10 cellular contexts compared by ENCODE assay signal in genomic region chr2:72220170-72220569, GRCh38.
DNase-seq lines count a peak whose midpoint lies in the region; ATAC-seq, FAIRE-seq and TF ChIP-seq lines count a peak whose summit lies in the region.
"Had no signal": no experiment of that assay in that cellular context is flagged by ENCODE, and none has a peak within 500 bp of the region (broad histone marks: within the 10 kb centered on the region; RNA-seq: fewer than 3 reads in every experiment).

No MANE protein-coding gene starts in this region.

- intact Hi-C loops in Panc1 (cut with micrococcal nuclease; ENCODE audit: unreplicated experiment) = no loop called here

- in situ Hi-C loops in Panc1 (cut with HindIII; ENCODE audit: low pct_unique_long_range_greater_than_20kb, low sequenced_read_pairs) = no loop called here

- ATAC-seq in Panc1 (no peak), GM21423 (IDR thresholded peaks at IDR 0.05; ENCODE audit: unreplicated experiment) (no peak)

- no peak overlapping the region for H3K27ac Mint-ChIP-seq in activated CD4-positive, alpha-beta memory T cell treated with anti-CD3 and anti-CD28 coated beads, Interleukin-2, amount 10 ng/mL, durations not matched to agents 7 days and 5 days

- no peaks in the 10 kb centered on the region for H3K36me3 Mint-ChIP-seq in activated CD4-positive, alpha-beta memory T cell treated with anti-CD3 and anti-CD28 coated beads, Interleukin-2, amount 10 ng/mL, durations not matched to agents 7 days and 5 days (ENCODE audit: low read depth)

- H3K27me3 Mint-ChIP-seq in activated CD4-positive, alpha-beta memory T cell treated with anti-CD3 and anti-CD28 coated beads, Interleukin-2, amount 10 ng/mL, durations not matched to agents 7 days and 5 days = no peaks in the 10 kb centered on the region

- no peaks in the 10 kb centered on the region for H3K9me3 ChIP-seq in Panc1 (ENCODE audit: control insufficient read depth, insufficient read depth, low read depth, low read length)
- H3K9me3 ChIP-seq in small intestine (ENCODE audit: control insufficient read depth, low read depth) = no peaks in the 10 kb centered on the region

- TF ChIP-seq CTCF in Panc1 (IDR thresholded peaks at IDR 0.05) (peak; percentile 38), foreskin fibroblast (IDR thresholded peaks at IDR 0.05; ENCODE audit: low read depth, low read length) (peak; percentile 20)

- BruUV-seq in Panc1 (replicated peaks; lab: Mats Ljungman, UMichigan) = no TSS peak

- WGBS in small intestine, 3 donors = 49 to 72% (median 52%) methylated on average over 2 of the region's 2 CpGs

- DNase-seq in CMK (ENCODE audit: low read depth) (peak; percentile 30), H7 (peak; percentile 68), Panc1 (ENCODE audit: low read depth, low spot score) (no peak), foreskin fibroblast (peak in 1 of 2 donors; percentile 14), small intestine (no peak), hepatic stellate cell (ENCODE audit: low spot score) (no peak)
- DNase-seq in activated CD4-positive, alpha-beta memory T cell treated with anti-CD3 and anti-CD28 coated beads, Interleukin-2, amount 10 ng/mL, durations not matched to agents 7 days and 5 days = no peak
- DNase-seq: activated naive CD4-positive, alpha-beta T cell treated with anti-CD3 and anti-CD28 coated beads, Interleukin-2, amount 50 U/mL, for 16 hours had no signal

- no peaks in the 10 kb centered on the region for H3K9me3 Mint-ChIP-seq in activated CD4-positive, alpha-beta memory T cell treated with anti-CD3 and anti-CD28 coated beads, Interleukin-2, amount 10 ng/mL, durations not matched to agents 7 days and 5 days

- POLR2A ChIA-PET in Panc1 (lab: Charles Lee) = no interaction called here
- POLR2A ChIA-PET in activated CD4-positive, alpha-beta memory T cell treated with anti-CD3 and anti-CD28 coated beads, Interleukin-2, amount 10 ng/mL, durations not matched to agents 7 days and 5 days (lab: Charles Lee) = no interaction called here

- FAIRE-seq in small intestine (lab: Jason Lieb, UNC) = no peak
- FAIRE-seq: G401.6 had no signal

- H3K4me1 Mint-ChIP-seq in activated CD4-positive, alpha-beta memory T cell treated with anti-CD3 and anti-CD28 coated beads, Interleukin-2, amount 10 ng/mL, durations not matched to agents 7 days and 5 days = no peaks in the 10 kb centered on the region

- H3K27ac ChIP-seq in Panc1 (ENCODE audit: low read length) = no peak overlapping the region
- H3K27ac ChIP-seq in small intestine (ENCODE audit: low read depth in 1 of 2, low read length in 1 of 2) = no peak overlapping the region

- CTCF ChIA-PET in Panc1 (lab: Charles Lee) = no interaction called here
- CTCF ChIA-PET in activated CD4-positive, alpha-beta memory T cell treated with anti-CD3 and anti-CD28 coated beads, Interleukin-2, amount 10 ng/mL, durations not matched to agents 7 days and 5 days (lab: Charles Lee) = no interaction called here

- H3K4me3 ChIP-seq in H7 (ENCODE audit: insufficient read depth, low read depth, low read length) (no peak overlapping the region), Panc1 (ENCODE audit: low read depth in 2 of 2, low read length in 2 of 2) (no peak overlapping the region), foreskin fibroblast (ENCODE audit: low read depth in 1 of 2, low read length in 2 of 2) (no peak overlapping the region), small intestine (ENCODE audit: low read depth in 1 of 2, low read length in 2 of 2) (no peak overlapping the region)

- H3K4me1 ChIP-seq in Panc1 (ENCODE audit: control insufficient read depth, insufficient read depth, low read length) (no peaks in the 10 kb centered on the region), small intestine (ENCODE audit: control insufficient read depth in 2 of 2, insufficient read depth in 1 of 2, low read depth in 1 of 2, low read length in 1 of 2) (no peaks in the 10 kb centered on the region)

- H3K27me3 ChIP-seq in H7 (ENCODE audit: control insufficient read depth, insufficient read depth, low read length) = no peaks in the 10 kb centered on the region
- no peaks in the 10 kb centered on the region for H3K27me3 ChIP-seq in Panc1 (ENCODE audit: control insufficient read depth, insufficient read depth, low read length)
- H3K27me3 ChIP-seq in small intestine (ENCODE audit: control insufficient read depth in 2 of 2, insufficient read depth in 2 of 2, low read length in 2 of 2) = no peaks in the 10 kb centered on the region

- H3K4me3 Mint-ChIP-seq in activated CD4-positive, alpha-beta memory T cell treated with anti-CD3 and anti-CD28 coated beads, Interleukin-2, amount 10 ng/mL, durations not matched to agents 7 days and 5 days = no peak overlapping the region

- no peaks in the 10 kb centered on the region for H3K36me3 ChIP-seq in H7 (replicated peaks; ENCODE audit: control insufficient read depth, insufficient read depth, low read length)
- no peaks in the 10 kb centered on the region for H3K36me3 ChIP-seq in Panc1 (ENCODE audit: control insufficient read depth, insufficient read depth, low read length)
- H3K36me3 ChIP-seq in small intestine (ENCODE audit: control insufficient read depth in 2 of 2, insufficient read depth in 2 of 2, low read length in 2 of 2) = no peaks in the 10 kb centered on the region

Comparison
In these comparisons a context has a peak if more than half of its experiments do, and no peak if none do; other contexts are left out.
1. DNase-seq: peak in CMK (single experiment) and H7 (single experiment); none in Panc1 (single experiment), small intestine (single experiment), activated CD4-positive, alpha-beta memory T cell treated with anti-CD3 and anti-CD28 coated beads, Interleukin-2, amount 10 ng/mL, durations not matched to agents 7 days and 5 days (single experiment) and hepatic stellate cell (single experiment).